ENCODE assay signal across 15 cellular contexts in the genomic region with DNA sequence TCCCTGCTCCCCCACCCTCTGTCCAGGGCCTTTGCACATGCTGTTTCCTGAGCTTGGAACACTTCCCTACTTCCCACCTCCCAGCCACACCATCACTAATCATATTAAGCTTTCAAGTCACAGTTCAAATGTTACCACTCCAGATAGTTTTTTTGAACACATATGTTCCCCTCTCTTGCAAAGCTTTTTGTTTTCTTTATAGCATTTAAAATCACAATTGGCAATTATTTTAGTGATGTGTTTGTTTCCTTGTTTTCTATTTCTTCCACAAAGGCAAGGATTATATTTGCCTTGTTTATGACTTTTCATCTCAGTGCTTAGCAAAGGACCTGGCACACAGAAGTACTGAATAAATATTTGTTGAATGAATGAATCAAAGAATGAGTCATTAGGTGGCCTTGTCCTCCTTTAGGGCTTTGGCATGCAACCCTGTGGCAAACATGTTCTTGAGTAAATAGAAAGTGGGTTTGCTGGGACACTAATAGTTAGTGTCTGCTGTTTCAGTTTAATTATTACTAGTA.
A peak's percentile ranks its signal among the peaks of the same experiment; 100 is the strongest.
DNase-seq lines count a peak whose midpoint lies in the region; ATAC-seq and TF ChIP-seq lines count a peak whose summit lies in the region.
"Had no signal": no experiment of that assay in that cellular context is flagged by ENCODE, and none has a peak within 500 bp of the region (broad histone marks: within the 10 kb centered on the region; RNA-seq: fewer than 3 reads in every experiment).

No MANE protein-coding gene starts in this region.

- no peaks in the 10 kb centered on the region for H3K27me3 ChIP-seq in left lung
- H3K27me3 ChIP-seq: SJCRH30 had no signal

- H3K36me3 Mint-ChIP-seq in mesothelial cell of epicardium = no peaks in the 10 kb centered on the region
- H3K36me3 Mint-ChIP-seq: CD4-positive, CD25-positive, alpha-beta regulatory T cell; stimulated activated naive B cell treated with anti-CD40 and anti-IgM and Interleukin-4, amounts not matched to agents 10 μg/mL and 1 μg/mL and 100 μg/mL, for 72 hours had no signal

- TF ChIP-seq CTCF in AG10803 (conservative IDR thresholded peaks at IDR 0.05; ENCODE audit: low read length) (no peak), left lung (IDR thresholded peaks at IDR 0.05) (no peak), mesothelial cell of epicardium (IDR thresholded peaks at IDR 0.05; ENCODE audit: unreplicated experiment) (no peak)

- intact Hi-C loops in left lung (cut with DNase I) = no loop called here

- DNase-seq in AG10803 (ENCODE audit: low read depth) (peak; percentile 17), HuH-7 (ENCODE audit: low spot score) (peak; percentile 33), amniotic epithelial cell (ENCODE audit: low read depth) (peak; percentile 66), left lung (peak in 1 of 2 donors; percentile 50), mesothelial cell of epicardium (ENCODE audit: low spot score in 2 of 2, unreplicated experiment in 2 of 2) (no peak)
- DNase-seq in stimulated activated CD4-positive, alpha-beta T cell treated with anti-CD3 and anti-CD28 coated beads, Interleukin-2, amount 100 ng/mL, for 24 hours = no peak
- DNase-seq in activated CD4-positive, alpha-beta T cell treated with anti-CD3 and anti-CD28 coated beads for 1 hour = no peak
- DNase-seq: activated T-cell treated with anti-CD3 and anti-CD28 coated beads, Interleukin-2, amount 50 U/mL, for 1 hour; CD4-positive, CD25-positive, alpha-beta regulatory T cell; effector memory CD4-positive, alpha-beta T cell; mesendoderm; MV-4-11; SJCRH30; stimulated activated naive B cell treated with anti-CD40 and anti-IgM and Interleukin-4, amounts not matched to agents 10 μg/mL and 1 μg/mL and 100 μg/mL, for 72 hours had no signal

- no peak overlapping the region for H3K27ac Mint-ChIP-seq in mesothelial cell of epicardium
- H3K27ac Mint-ChIP-seq: CD4-positive, CD25-positive, alpha-beta regulatory T cell; stimulated activated naive B cell treated with anti-CD40 and anti-IgM and Interleukin-4, amounts not matched to agents 10 μg/mL and 1 μg/mL and 100 μg/mL, for 72 hours had no signal

- H3K27me3 Mint-ChIP-seq in mesothelial cell of epicardium (ENCODE audit: low read depth) = no peaks in the 10 kb centered on the region
- H3K27me3 Mint-ChIP-seq: CD4-positive, CD25-positive, alpha-beta regulatory T cell; stimulated activated naive B cell treated with anti-CD40 and anti-IgM and Interleukin-4, amounts not matched to agents 10 μg/mL and 1 μg/mL and 100 μg/mL, for 72 hours had no signal

- no peaks in the 10 kb centered on the region for H3K36me3 ChIP-seq in left lung
- H3K36me3 ChIP-seq: SJCRH30 had no signal

- no peak overlapping the region for H3K4me3 Mint-ChIP-seq in mesothelial cell of epicardium
- H3K4me3 Mint-ChIP-seq: CD4-positive, CD25-positive, alpha-beta regulatory T cell; stimulated activated naive B cell treated with anti-CD40 and anti-IgM and Interleukin-4, amounts not matched to agents 10 μg/mL and 1 μg/mL and 100 μg/mL, for 72 hours had no signal

- ATAC-seq in left lung (peak; percentile 87), GM19035 (IDR thresholded peaks at IDR 0.05; ENCODE audit: unreplicated experiment) (no peak)
- ATAC-seq: stimulated activated naive B cell treated with anti-CD40 and anti-IgM and Interleukin-4, amounts not matched to agents 10 μg/mL and 1 μg/mL and 100 μg/mL, for 72 hours had no signal

- H3K4me1 ChIP-seq in left lung = no peaks in the 10 kb centered on the region
- H3K4me1 ChIP-seq: SJCRH30 had no signal

- no peak overlapping the region for H3K27ac ChIP-seq in left lung
- H3K27ac ChIP-seq: SJCRH30 had no signal

- no peaks in the 10 kb centered on the region for H3K4me1 Mint-ChIP-seq in mesothelial cell of epicardium
- H3K4me1 Mint-ChIP-seq: CD4-positive, CD25-positive, alpha-beta regulatory T cell; stimulated activated naive B cell treated with anti-CD40 and anti-IgM and Interleukin-4, amounts not matched to agents 10 μg/mL and 1 μg/mL and 100 μg/mL, for 72 hours had no signal

- peaks cover 0 to 9% of the 10 kb centered on the region in 2 donors for H3K9me3 ChIP-seq in left lung
- H3K9me3 ChIP-seq: SJCRH30 had no signal

- H3K9me3 Mint-ChIP-seq in mesothelial cell of epicardium = peaks cover 12% of the 10 kb centered on the region

- H3K4me3 ChIP-seq in AG10803 (ENCODE audit: low read length) (no peak overlapping the region), left lung (no peak overlapping the region)
- H3K4me3 ChIP-seq: SJCRH30 had no signal

Comparison
In these comparisons a context has a peak if more than half of its experiments do, and no peak if none do; other contexts are left out.
1. DNase-seq: peak in AG10803 (single experiment), HuH-7 (single experiment) and amniotic epithelial cell (single experiment); none in stimulated activated CD4-positive, alpha-beta T cell treated with anti-CD3 and anti-CD28 coated beads, Interleukin-2, amount 100 ng/mL, for 24 hours (0 of 2), activated CD4-positive, alpha-beta T cell treated with anti-CD3 and anti-CD28 coated beads for 1 hour (single experiment) and mesothelial cell of epicardium (0 of 2).